Comparison of ENCODE assay signal across 8 cellular contexts in genomic region chr17:45171338-45172231, GRCh38. TPM values are rescaled to one million over a fixed set of nuclear protein-coding genes. Genes with fewer than 3 reads are reported as not detected.
DNase-seq lines count a peak whose midpoint lies in the region; ATAC-seq and TF ChIP-seq lines count a peak whose summit lies in the region.

No MANE protein-coding gene starts in this region.

- CTCF ChIA-PET in RWPE1 (lab: Yijun Ruan, JAX), result interaction anchor here (0.5 to 3.8 kb wide), 7 partner anchors 10 to 44 kb away, joined by 3 to 27 read pairs (median 4); partner anchors contain the start of genes HEXIM1 and HEXIM2

- DNase-seq in GM03348 (ENCODE audit: low spot score) (peak; percentile 62), RWPE1 (ENCODE audit: low spot score) (peak; percentile 77), epithelial cell of proximal tubule (ENCODE audit: low read depth) (no peak), nephron progenitor cell (peak; percentile 52), DMS114 treated with DMSO at 0.1 percent for 48 hours (lab: John Stamatoyannopoulos, UW; ENCODE audit: unreplicated experiment) (no peak), hippocampal formation (lab: John Stamatoyannopoulos, UW) (no peak)

- peaks cover 63% of the 10 kb centered on the region for H3K4me1 Mint-ChIP-seq in nephron progenitor cell

- ATAC-seq in GM21526 (IDR thresholded peaks at IDR 0.05; ENCODE audit: low FRiP score, unreplicated experiment) (no peak), HG03159 (IDR thresholded peaks at IDR 0.05; ENCODE audit: unreplicated experiment) (no peak)

- peak overlapping the region; percentile 89 for H3K27ac Mint-ChIP-seq in nephron progenitor cell

- peaks cover 23% of the 10 kb centered on the region for H3K36me3 Mint-ChIP-seq in nephron progenitor cell (ENCODE audit: low read depth)

- H3K27ac ChIP-seq in RWPE1, result peak overlapping the region; percentile 100

- POLR2A ChIA-PET in RWPE1 (lab: Yijun Ruan, JAX; ENCODE audit: low non-redundant PET), result interaction anchor here (0.5 to 3.6 kb wide), 9 partner anchors 11 to 124 kb away, joined by 3 to 51 read pairs (median 5); partner anchors contain the start of genes HEXIM1 and HEXIM2

- TF ChIP-seq CTCF in RWPE1 (conservative IDR thresholded peaks at IDR 0.05; ENCODE audit: low read depth), result no peak
- TF ChIP-seq CTCF in epithelial cell of proximal tubule (conservative IDR thresholded peaks at IDR 0.05; ENCODE audit: low read depth, low read length), result no peak
- no peak for TF ChIP-seq CTCF in nephron progenitor cell (IDR thresholded peaks at IDR 0.05)

- H3K4me3 ChIP-seq in epithelial cell of proximal tubule (ENCODE audit: low read depth, low read length), result peak overlapping the region; percentile 50

- no peak overlapping the region for H3K4me3 Mint-ChIP-seq in nephron progenitor cell

- H3K9me3 Mint-ChIP-seq in nephron progenitor cell, result no peaks in the 10 kb centered on the region

- no peaks in the 10 kb centered on the region for H3K27me3 Mint-ChIP-seq in nephron progenitor cell (ENCODE audit: low read depth, poor library complexity)

RNA-seq across cellular contexts. Expression of gene HEXIM2, which starts 9.9 kb away (rescaled TPM):
- total RNA-seq in epithelial cell of proximal tubule, result 3.0 and 6.1 TPM in 2 replicates

RNA-seq across cellular contexts. Expression of gene HEXIM1, which starts 23.3 kb away (rescaled TPM):
- 11.0 and 20.3 TPM in 2 replicates for total RNA-seq in epithelial cell of proximal tubule

RNA-seq across cellular contexts. Expression of gene ACBD4, which starts 36.1 kb away (rescaled TPM):
- total RNA-seq in epithelial cell of proximal tubule, result 4.5 and 11.3 TPM in 2 replicates

RNA-seq across cellular contexts. Expression of gene PLCD3, which starts 39.3 kb away (rescaled TPM):
- 46.0 and 107 TPM in 2 replicates for total RNA-seq in epithelial cell of proximal tubule

RNA-seq across cellular contexts. Expression of gene FMNL1, which starts 50.1 kb away (rescaled TPM):
- total RNA-seq in epithelial cell of proximal tubule, result 5.1 and 5.7 TPM in 2 replicates

Comparison
In these comparisons a context has a peak if more than half of its experiments do, and no peak if none do; other contexts are left out.
1. DNase-seq: peak in GM03348 (single experiment), RWPE1 (single experiment) and nephron progenitor cell (single experiment); none in epithelial cell of proximal tubule (single experiment), DMS114 treated with DMSO at 0.1 percent for 48 hours (single experiment) and hippocampal formation (0 of 2).